1 cellular context compared by ENCODE assay signal in the genomic region with DNA sequence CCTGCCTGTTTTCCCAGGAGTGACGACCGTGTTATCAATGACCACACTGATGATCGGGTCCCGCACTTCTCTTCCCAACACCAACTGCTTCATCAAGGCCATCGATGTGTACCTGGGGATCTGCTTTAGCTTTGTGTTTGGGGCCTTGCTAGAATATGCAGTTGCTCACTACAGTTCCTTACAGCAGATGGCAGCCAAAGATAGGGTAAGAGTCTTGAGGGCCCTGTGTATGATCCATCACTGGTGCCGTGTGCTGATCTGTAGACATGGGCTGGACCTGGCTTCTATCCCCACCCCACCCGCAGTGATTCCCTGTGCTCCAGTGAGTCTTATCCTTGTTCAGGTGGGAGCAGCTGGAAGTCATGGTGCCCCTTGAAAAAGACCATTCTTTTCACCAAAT.
TF ChIP-seq lines count a peak whose summit lies in the region.

No MANE protein-coding gene starts in this region.

TF ChIP-seq in HepG2, 621 proteins besides CTCF, POLR2A, EP300 and RAD21 (continued from another document):
- peak; percentile 57 for TF ChIP-seq STAG1 (CRISPR knock-in tag; IDR thresholded peaks at IDR 0.05)
